Comparison of ENCODE assay signal across 13 cellular contexts in the genomic region with DNA sequence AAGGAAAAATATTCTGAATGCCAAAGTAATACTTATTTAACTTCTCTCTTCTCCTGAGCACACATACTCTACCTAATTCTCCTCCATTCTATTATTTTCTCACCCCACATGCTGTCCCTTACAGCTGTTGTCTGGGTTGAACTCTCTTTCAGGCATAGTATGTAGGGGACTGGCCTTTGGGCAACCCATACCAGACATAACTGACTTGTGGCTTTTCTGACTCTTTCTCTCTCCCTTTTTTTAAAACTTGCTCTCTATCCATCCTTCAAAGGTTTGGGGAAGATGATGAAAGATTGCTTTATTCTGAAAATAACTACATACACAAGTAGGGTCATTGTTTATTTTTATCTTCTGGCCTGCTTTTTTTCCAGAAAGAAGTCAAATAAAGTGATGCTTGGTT.
A peak's percentile ranks its signal among the peaks of the same experiment; 100 is the strongest.
DNase-seq lines count a peak whose midpoint lies in the region; ATAC-seq and TF ChIP-seq lines count a peak whose summit lies in the region.
"Had no signal": no experiment of that assay in that cellular context is flagged by ENCODE, and none has a peak within 500 bp of the region (broad histone marks: within the 10 kb centered on the region; RNA-seq: fewer than 3 reads in every experiment).

No MANE protein-coding gene starts in this region.

- TF ChIP-seq CTCF in left ventricle myocardium inferior (IDR thresholded peaks at IDR 0.05; ENCODE audit: borderline replicate concordance) (no peak), nephron progenitor cell (IDR thresholded peaks at IDR 0.05) (no peak), heart right ventricle (IDR thresholded peaks at IDR 0.05) (no peak)

- H3K27me3 Mint-ChIP-seq in dendritic cell treated with granulocyte-macrophage colony-stimulating factor and Interleukin-4, amounts not matched to agents 40 ng/mL and 50 ng/mL, for 4 days: no peaks in the 10 kb centered on the region
- no peaks in the 10 kb centered on the region for H3K27me3 Mint-ChIP-seq in nephron progenitor cell (ENCODE audit: low read depth, poor library complexity)
- H3K27me3 Mint-ChIP-seq: B cell had no signal

- no peak overlapping the region for H3K4me3 Mint-ChIP-seq in dendritic cell treated with granulocyte-macrophage colony-stimulating factor and Interleukin-4, amounts not matched to agents 40 ng/mL and 50 ng/mL, for 4 days
- no peak overlapping the region for H3K4me3 Mint-ChIP-seq in nephron progenitor cell
- H3K4me3 Mint-ChIP-seq: B cell; CD8-positive, alpha-beta T cell had no signal

- H3K36me3 Mint-ChIP-seq in dendritic cell treated with granulocyte-macrophage colony-stimulating factor and Interleukin-4, amounts not matched to agents 40 ng/mL and 50 ng/mL, for 4 days (ENCODE audit: low read depth): peaks cover 33% of the 10 kb centered on the region
- H3K36me3 Mint-ChIP-seq in nephron progenitor cell (ENCODE audit: low read depth): peaks cover 6% of the 10 kb centered on the region

- no peaks in the 10 kb centered on the region for H3K9me3 Mint-ChIP-seq in dendritic cell treated with granulocyte-macrophage colony-stimulating factor and Interleukin-4, amounts not matched to agents 40 ng/mL and 50 ng/mL, for 4 days
- H3K9me3 Mint-ChIP-seq in nephron progenitor cell: no peaks in the 10 kb centered on the region
- H3K9me3 Mint-ChIP-seq: CD8-positive, alpha-beta T cell had no signal

- no peaks in the 10 kb centered on the region for H3K36me3 ChIP-seq in left ventricle myocardium inferior
- H3K36me3 ChIP-seq in heart right ventricle: no peaks in the 10 kb centered on the region
- H3K36me3 ChIP-seq: HAP-1 had no signal

- ATAC-seq in Right ventricle myocardium superior (ENCODE audit: poor library complexity) (no peak), HG03025 (IDR thresholded peaks at IDR 0.05; ENCODE audit: low FRiP score, unreplicated experiment) (no peak), heart right ventricle (no peak)
- ATAC-seq: CD8-positive, alpha-beta T cell had no signal

- H3K4me3 ChIP-seq in left ventricle myocardium inferior (no peak overlapping the region), heart right ventricle (no peak overlapping the region)
- H3K4me3 ChIP-seq: BLaER1 treated with 17β-estradiol and CSF1 and Interleukin-3, amounts not matched to agents 10 nM and 100 nM; HAP-1 had no signal

- peaks cover 73% of the 10 kb centered on the region for H3K4me1 ChIP-seq in left ventricle myocardium inferior
- H3K4me1 ChIP-seq in heart right ventricle: peaks cover 3 to 70% (median 31%) of the 10 kb centered on the region in 9 donors

- H3K27me3 ChIP-seq in left ventricle myocardium inferior (ENCODE audit: low read depth) (no peaks in the 10 kb centered on the region), heart right ventricle (no peaks in the 10 kb centered on the region)
- H3K27me3 ChIP-seq: BLaER1 treated with 17β-estradiol and CSF1 and Interleukin-3, amounts not matched to agents 10 nM and 100 nM had no signal

- DNase-seq in left ventricle myocardium inferior (no peak), Right ventricle myocardium superior (no peak), nephron progenitor cell (no peak), heart right ventricle (no peak)
- DNase-seq: CD8-positive, alpha-beta T cell; COR-L47; IMR-90 had no signal

- peak overlapping the region; percentile 57 for H3K27ac ChIP-seq in left ventricle myocardium inferior (replicated peaks)
- peak overlapping the region in 3 of 10 donors; percentile 13 to 45 (median 21) for H3K27ac ChIP-seq in heart right ventricle
- H3K27ac ChIP-seq: HL-60 had no signal

- H3K27ac Mint-ChIP-seq in dendritic cell treated with granulocyte-macrophage colony-stimulating factor and Interleukin-4, amounts not matched to agents 40 ng/mL and 50 ng/mL, for 4 days: peak overlapping the region; percentile 64
- peak overlapping the region; percentile 3 for H3K27ac Mint-ChIP-seq in nephron progenitor cell
- H3K27ac Mint-ChIP-seq: B cell had no signal

- H3K9me3 ChIP-seq in left ventricle myocardium inferior (replicated peaks) (no peaks in the 10 kb centered on the region), heart right ventricle (no peaks in the 10 kb centered on the region)
- H3K9me3 ChIP-seq: BLaER1 treated with 17β-estradiol and CSF1 and Interleukin-3, amounts not matched to agents 10 nM and 100 nM; HAP-1 had no signal

- H3K4me1 Mint-ChIP-seq in dendritic cell treated with granulocyte-macrophage colony-stimulating factor and Interleukin-4, amounts not matched to agents 40 ng/mL and 50 ng/mL, for 4 days (ENCODE audit: low read depth): peaks cover 15% of the 10 kb centered on the region
- peaks cover 5% of the 10 kb centered on the region for H3K4me1 Mint-ChIP-seq in nephron progenitor cell
- H3K4me1 Mint-ChIP-seq: B cell had no signal

- intact Hi-C loops in left ventricle myocardium inferior (cut with micrococcal nuclease) (no loop called here), Right ventricle myocardium superior (cut with DNase I) (no loop called here), heart right ventricle (cut with DNase I) (no loop called here)
- intact Hi-C loops in dendritic cell treated with granulocyte-macrophage colony-stimulating factor and Interleukin-4, amounts not matched to agents 40 ng/mL and 50 ng/mL, for 4 days (cut with micrococcal nuclease): no loop called here
